ENCODE assay signal across 14 cellular contexts in the genomic region with DNA sequence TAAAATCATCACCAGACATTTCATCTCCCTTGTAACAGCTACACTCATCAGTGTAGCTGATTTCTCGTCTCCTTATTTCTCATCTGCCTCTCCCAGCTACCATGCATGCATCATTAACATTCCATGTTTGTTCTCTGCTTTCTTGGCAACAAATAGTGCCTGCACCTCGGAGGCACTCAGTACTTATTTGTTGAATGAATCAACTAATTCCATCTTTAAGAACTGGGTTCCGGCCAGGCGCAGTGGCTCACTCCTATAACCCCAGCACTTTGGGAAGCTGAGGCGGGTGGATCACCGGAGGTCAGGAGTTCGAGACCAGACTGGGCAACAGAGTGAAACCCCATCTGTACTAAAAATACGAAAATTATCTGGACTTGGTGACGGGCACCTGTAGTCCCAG.
DNase-seq lines count a peak whose midpoint lies in the region; ATAC-seq lines count a peak whose summit lies in the region.
"Had no signal": no experiment of that assay in that cellular context is flagged by ENCODE, and none has a peak within 500 bp of the region (broad histone marks: within the 10 kb centered on the region; RNA-seq: fewer than 3 reads in every experiment).

No MANE protein-coding gene starts in this region.

- WGBS in GM23248 (ENCODE audit: low coverage in 1 of 2, low lambda C conversion rate in 2 of 2, missing lambda C conversion rate in 2 of 2), 2 experiments = 58% methylated on average over 9 of the region's 9 CpGs

- no peaks in the 10 kb centered on the region for H4K20me1 ChIP-seq in GM23248 (ENCODE audit: insufficient read depth)
- H4K20me1 ChIP-seq: BLaER1 treated with 17β-estradiol and CSF1 and Interleukin-3, amounts not matched to agents 10 nM and 100 nM had no signal

- peak; percentile 57 for DNase-seq in DMS79 (lab: John Stamatoyannopoulos, UW)
- DNase-seq in GM23248 = peak; percentile 29
- peak; percentile 71 for DNase-seq in MG63
- peak; percentile 16 for DNase-seq in amniotic epithelial cell (ENCODE audit: low read depth)
- DNase-seq in stimulated activated CD4-positive, alpha-beta T cell treated with anti-CD3 and anti-CD28 coated beads, Interleukin-15, amount 100 ng/mL, for 24 hours = no peak
- DNase-seq in activated gamma-delta T cell treated with Interleukin-2 at 50 U/mL for 16 hours = no peak
- DNase-seq: ACHN; CD4-positive, CD25-positive, alpha-beta regulatory T cell; DMS53; EL; H7 had no signal

- H3K79me2 ChIP-seq in GM23248 (ENCODE audit: insufficient read depth) = no peaks in the 10 kb centered on the region

- H3F3A ChIP-seq in GM23248 (ENCODE audit: insufficient read depth) = no peaks in the 10 kb centered on the region

- no peak overlapping the region for H3K9ac ChIP-seq in GM23248
- H3K9ac ChIP-seq: BLaER1 treated with 17β-estradiol and CSF1 and Interleukin-3, amounts not matched to agents 10 nM and 100 nM had no signal

- no peaks in the 10 kb centered on the region for H3K9me2 ChIP-seq in GM23248 (ENCODE audit: insufficient read depth)

- H3K9me3 ChIP-seq in GM23248 (ENCODE audit: low read depth) (no peaks in the 10 kb centered on the region), MG63 (no peaks in the 10 kb centered on the region)
- H3K9me3 ChIP-seq: BLaER1 treated with 17β-estradiol and CSF1 and Interleukin-3, amounts not matched to agents 10 nM and 100 nM had no signal

- H2AFZ ChIP-seq in GM23248 = no peak overlapping the region

- no peaks in the 10 kb centered on the region for H3K27me3 ChIP-seq in GM23248 (replicated peaks; ENCODE audit: insufficient read depth)
- H3K27me3 ChIP-seq in MG63 = no peaks in the 10 kb centered on the region

- no peak overlapping the region for H3K4me2 ChIP-seq in GM23248 (ENCODE audit: unreplicated experiment)
- H3K4me2 ChIP-seq: BLaER1 treated with 17β-estradiol and CSF1 and Interleukin-3, amounts not matched to agents 10 nM and 100 nM had no signal

- no peaks in the 10 kb centered on the region for H3K4me1 ChIP-seq in GM23248 (ENCODE audit: insufficient read depth)

- H3K27ac ChIP-seq in GM23248 = no peak overlapping the region
- H3K27ac ChIP-seq: BLaER1 treated with 17β-estradiol and CSF1 and Interleukin-3, amounts not matched to agents 10 nM and 100 nM had no signal

- H3K4me3 ChIP-seq in GM23248 = no peak overlapping the region
- no peak overlapping the region for H3K4me3 ChIP-seq in MG63
- H3K4me3 ChIP-seq: BLaER1 treated with 17β-estradiol and CSF1 and Interleukin-3, amounts not matched to agents 10 nM and 100 nM had no signal

- in situ Hi-C loops in GM23248 (cut with MboI) = loop anchor here (10.0 kb wide), 1 partner anchor 624 kb away; a partner anchor contains a TSS

- H3K36me3 ChIP-seq in GM23248 (ENCODE audit: low read depth) (no peaks in the 10 kb centered on the region), MG63 (no peaks in the 10 kb centered on the region)
- H3K36me3 ChIP-seq: BLaER1 treated with 17β-estradiol and CSF1 and Interleukin-3, amounts not matched to agents 10 nM and 100 nM had no signal

- no peak for ATAC-seq in GM18868 (IDR thresholded peaks at IDR 0.05; ENCODE audit: unreplicated experiment)
- no peak for ATAC-seq in HG03175 (IDR thresholded peaks at IDR 0.05; ENCODE audit: unreplicated experiment)

Comparison
In these comparisons a context has a peak if more than half of its experiments do, and no peak if none do; other contexts are left out.
1. DNase-seq: peak in DMS79 (single experiment), GM23248 (single experiment), MG63 (single experiment) and amniotic epithelial cell (single experiment); none in stimulated activated CD4-positive, alpha-beta T cell treated with anti-CD3 and anti-CD28 coated beads, Interleukin-15, amount 100 ng/mL, for 24 hours (single experiment) and activated gamma-delta T cell treated with Interleukin-2 at 50 U/mL for 16 hours (single experiment).